22 cellular contexts compared by ENCODE assay signal in the genomic region with DNA sequence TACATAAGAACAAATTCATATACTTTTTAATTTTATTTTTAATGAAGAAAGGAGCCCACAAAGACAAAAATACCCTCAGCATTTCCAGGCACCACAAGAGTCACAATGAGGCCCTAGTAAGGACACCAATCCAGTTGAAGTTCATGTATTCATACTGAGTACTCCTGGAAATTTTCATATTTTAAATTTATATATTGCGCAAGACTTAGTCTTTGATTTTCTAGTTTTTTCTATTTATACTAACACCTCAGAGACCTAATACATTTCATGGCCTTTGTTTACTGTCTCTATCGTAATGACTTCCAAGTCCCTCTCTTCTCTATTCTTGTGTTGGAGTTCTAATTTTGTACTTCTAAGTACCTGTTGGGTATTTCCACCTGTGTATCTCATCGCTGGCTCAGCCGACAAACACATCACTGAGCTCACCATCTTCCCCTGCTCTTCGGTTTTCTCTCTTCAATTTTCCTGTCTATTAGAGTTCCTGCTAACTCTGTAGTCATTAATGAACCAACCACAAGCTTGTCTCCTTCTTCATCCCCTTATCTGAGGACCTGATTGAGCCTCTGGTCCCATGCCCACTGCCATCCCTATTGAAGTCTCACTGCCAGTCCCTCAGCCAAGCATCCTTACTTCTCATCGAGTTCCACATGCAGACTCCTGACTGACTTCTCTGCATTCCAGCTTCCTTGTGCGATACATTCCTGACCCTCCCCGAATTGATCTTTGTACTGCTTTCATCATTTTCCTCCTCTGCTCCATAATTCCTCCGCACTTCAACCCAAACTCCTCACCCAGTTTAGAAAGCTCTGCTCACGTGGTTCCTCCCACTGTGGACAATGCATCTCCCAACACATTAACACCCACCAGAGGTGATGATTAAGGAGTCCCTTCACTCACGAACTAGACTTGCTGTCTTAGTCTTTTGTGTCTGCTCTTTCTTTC. TPM values are rescaled to one million over a fixed set of nuclear protein-coding genes. Genes with fewer than 3 reads are reported as not detected.
A peak's percentile ranks its signal among the peaks of the same experiment; 100 is the strongest.
DNase-seq lines count a peak whose midpoint lies in the region; TF ChIP-seq lines count a peak whose summit lies in the region.
"Had no signal": no experiment of that assay in that cellular context is flagged by ENCODE, and none has a peak within 500 bp of the region (broad histone marks: within the 10 kb centered on the region; RNA-seq: fewer than 3 reads in every experiment).

No MANE protein-coding gene starts in this region.

- H3K9me2 ChIP-seq in Loucy (replicated peaks; ENCODE audit: low read depth, low read length) = no peaks in the 10 kb centered on the region

- 82 to 84% methylated on average over 10 to 11 of the region's 11 CpGs for WGBS in endodermal cell (ENCODE audit: insufficient coverage in 1 of 2, insufficient read length in 1 of 2), 2 experiments

- H3K4me2 ChIP-seq in Loucy (ENCODE audit: low read depth, low read length, poor library complexity, severe bottlenecking) = no peak overlapping the region
- H3K4me2 ChIP-seq: BLaER1 treated with 17β-estradiol and CSF1 and Interleukin-3, amounts not matched to agents 10 nM and 100 nM had no signal

- TF ChIP-seq CTCF in AG04450 (IDR thresholded peaks at IDR 0.05; ENCODE audit: low read depth, low read length) = no peak
- TF ChIP-seq CTCF in Loucy (conservative IDR thresholded peaks at IDR 0.05; ENCODE audit: low read length) = no peak
- TF ChIP-seq CTCF in nephron (IDR thresholded peaks at IDR 0.05; ENCODE audit: unreplicated experiment in 3 of 3) = no peak
- TF ChIP-seq CTCF in endodermal cell (conservative IDR thresholded peaks at IDR 0.05) = no peak

- H3K4me3 Mint-ChIP-seq in nephron (no peak overlapping the region), endodermal cell (no peak overlapping the region)
- H3K4me3 Mint-ChIP-seq: activated CD4-positive, alpha-beta T cell treated with anti-CD3 and anti-CD28 coated beads, Interleukin-2, amount 10 ng/mL, durations not matched to agents 24 days and 14 days; activated naive CD4-positive, alpha-beta T cell treated with anti-CD3 and anti-CD28 coated beads for 36 hours; IgD-negative memory B cell; T-helper 1 cell treated with Interleukin-12 subunit alpha and Interleukin-12 subunit beta and Interleukin-4 antibody, amounts not matched to agents 30 μg/mL and 1 μg/mL, for 36 hours had no signal

- H3K9ac ChIP-seq in Loucy (ENCODE audit: low read depth, low read length, poor library complexity, severe bottlenecking) (no peak overlapping the region), endodermal cell (ENCODE audit: extremely low read depth, low read length, poor library complexity, severe bottlenecking) (no peak overlapping the region)
- H3K9ac ChIP-seq: BLaER1 treated with 17β-estradiol and CSF1 and Interleukin-3, amounts not matched to agents 10 nM and 100 nM had no signal

- H3K36me3 ChIP-seq in Loucy (ENCODE audit: insufficient read depth, low read length) (no peaks in the 10 kb centered on the region), endodermal cell (ENCODE audit: control insufficient read depth, insufficient read depth, low read length) (no peaks in the 10 kb centered on the region)
- H3K36me3 ChIP-seq: BLaER1 treated with 17β-estradiol and CSF1 and Interleukin-3, amounts not matched to agents 10 nM and 100 nM; Peyer's patch; suprapubic skin had no signal

- no peak overlapping the region for H3K4me3 ChIP-seq in AG04450 (ENCODE audit: low read depth, low read length)
- no peak overlapping the region for H3K4me3 ChIP-seq in Loucy (ENCODE audit: low read length, poor library complexity, severe bottlenecking)
- no peak overlapping the region for H3K4me3 ChIP-seq in endodermal cell (ENCODE audit: low read length)
- H3K4me3 ChIP-seq: BLaER1 treated with 17β-estradiol and CSF1 and Interleukin-3, amounts not matched to agents 10 nM and 100 nM; lung; Peyer's patch; suprapubic skin had no signal

- H3K27ac ChIP-seq in AG04450 (ENCODE audit: low read depth, low read length) (peak overlapping the region; percentile 35), epithelial cell of prostate (peak overlapping the region; percentile 61), endodermal cell (ENCODE audit: low read depth, low read length) (no peak overlapping the region)
- H3K27ac ChIP-seq: BLaER1 treated with 17β-estradiol and CSF1 and Interleukin-3, amounts not matched to agents 10 nM and 100 nM; Peyer's patch; suprapubic skin had no signal

- H3F3A ChIP-seq in Loucy (ENCODE audit: low read depth) = no peaks in the 10 kb centered on the region

- peak overlapping the region; percentile 25 to 80 (median 40) for H3K27ac Mint-ChIP-seq in nephron
- H3K27ac Mint-ChIP-seq in endodermal cell = no peak overlapping the region
- H3K27ac Mint-ChIP-seq: activated CD4-positive, alpha-beta T cell treated with anti-CD3 and anti-CD28 coated beads, Interleukin-2, amount 10 ng/mL, durations not matched to agents 24 days and 14 days; activated naive CD4-positive, alpha-beta T cell treated with anti-CD3 and anti-CD28 coated beads for 36 hours; T-helper 1 cell treated with Interleukin-12 subunit alpha and Interleukin-12 subunit beta and Interleukin-4 antibody, amounts not matched to agents 30 μg/mL and 1 μg/mL, for 36 hours had no signal

- H3K27me3 Mint-ChIP-seq in nephron (ENCODE audit: low read depth) (peaks cover 4% of the 10 kb centered on the region), endodermal cell (ENCODE audit: insufficient read depth) (no peaks in the 10 kb centered on the region)
- H3K27me3 Mint-ChIP-seq: activated CD4-positive, alpha-beta T cell treated with anti-CD3 and anti-CD28 coated beads, Interleukin-2, amount 10 ng/mL, durations not matched to agents 24 days and 14 days had no signal

- H3K79me2 ChIP-seq in Loucy (ENCODE audit: insufficient read depth, low read length) = no peaks in the 10 kb centered on the region

- CTCF ChIA-PET in AG04450 (lab: Charles Lee) = no interaction called here

- H3K27me3 ChIP-seq in AG04450 (ENCODE audit: control insufficient read depth, insufficient read depth, low read length) = no peaks in the 10 kb centered on the region
- H3K27me3 ChIP-seq in Loucy (ENCODE audit: insufficient read depth, low read length, poor library complexity, severe bottlenecking) = no peaks in the 10 kb centered on the region
- H3K27me3 ChIP-seq in endodermal cell (ENCODE audit: control insufficient read depth, insufficient read depth, low read length, poor library complexity, severe bottlenecking) = no peaks in the 10 kb centered on the region
- H3K27me3 ChIP-seq: BLaER1 treated with 17β-estradiol and CSF1 and Interleukin-3, amounts not matched to agents 10 nM and 100 nM; Peyer's patch; suprapubic skin had no signal

- H3K9me3 ChIP-seq in AG04450 (ENCODE audit: control insufficient read depth, insufficient read depth, low read length) (no peaks in the 10 kb centered on the region), Loucy (ENCODE audit: insufficient read depth, low read depth, low read length) (no peaks in the 10 kb centered on the region), endodermal cell (ENCODE audit: control insufficient read depth, low read length) (no peaks in the 10 kb centered on the region)
- H3K9me3 ChIP-seq: BLaER1 treated with 17β-estradiol and CSF1 and Interleukin-3, amounts not matched to agents 10 nM and 100 nM; Peyer's patch; suprapubic skin had no signal

- H3K9me3 Mint-ChIP-seq in nephron (no peaks in the 10 kb centered on the region), endodermal cell (no peaks in the 10 kb centered on the region)
- H3K9me3 Mint-ChIP-seq: activated naive CD4-positive, alpha-beta T cell treated with anti-CD3 and anti-CD28 coated beads for 36 hours; IgD-negative memory B cell; T-helper 1 cell treated with Interleukin-12 subunit alpha and Interleukin-12 subunit beta and Interleukin-4 antibody, amounts not matched to agents 30 μg/mL and 1 μg/mL, for 36 hours had no signal

- H3K36me3 Mint-ChIP-seq in nephron (ENCODE audit: low read depth) (no peaks in the 10 kb centered on the region), endodermal cell (ENCODE audit: low read depth) (no peaks in the 10 kb centered on the region)
- H3K36me3 Mint-ChIP-seq: IgD-negative memory B cell had no signal

- H2AFZ ChIP-seq in Loucy (ENCODE audit: low read length) = 0 out of 2 replicates have a peak overlapping the region, but pooled peaks have one; percentile 6

- POLR2A ChIA-PET in AG04450 (lab: Yijun Ruan, JAX) = interaction anchor here (1.0 kb wide), 1 partner anchor 12 kb away, joined by 3 read pairs; no protein-coding TSS in a partner anchor

- H4K20me1 ChIP-seq in Loucy (ENCODE audit: insufficient read depth, low read length, poor library complexity, severe bottlenecking) = no peaks in the 10 kb centered on the region
- H4K20me1 ChIP-seq: BLaER1 treated with 17β-estradiol and CSF1 and Interleukin-3, amounts not matched to agents 10 nM and 100 nM had no signal

- H3K4me1 Mint-ChIP-seq in nephron = peaks cover 35% of the 10 kb centered on the region
- peaks cover 14% of the 10 kb centered on the region for H3K4me1 Mint-ChIP-seq in endodermal cell

- H3K4me1 ChIP-seq in Loucy (ENCODE audit: insufficient read depth, low read length, poor library complexity, severe bottlenecking) = no peaks in the 10 kb centered on the region
- H3K4me1 ChIP-seq in endodermal cell (ENCODE audit: control insufficient read depth, insufficient read depth, low read length) = peaks cover 6% of the 10 kb centered on the region

- DNase-seq in AG04450 (ENCODE audit: low read depth, low spot score) (no peak), epithelial cell of prostate (ENCODE audit: low read depth, low spot score) (no peak), NCI-H187 (lab: John Stamatoyannopoulos, UW) (no peak), ureter (ENCODE audit: low spot score) (no peak), endodermal cell (no peak)
- no peak for DNase-seq in activated T-cell treated with anti-CD3 and anti-CD28 coated beads, Interleukin-2, amount 50 U/mL, for 48 hours
- DNase-seq: ACHN; activated CD4-positive, alpha-beta T cell treated with anti-CD3 and anti-CD28 coated beads, Interleukin-2, amount 10 ng/mL, durations not matched to agents 24 days and 14 days; activated naive CD4-positive, alpha-beta T cell treated with anti-CD3 and anti-CD28 coated beads for 36 hours; DND-41; MM.1S; NCI-H146; NCI-H2171; NCI-H524; Peyer's patch had no signal

RNA-seq across cellular contexts. Expression of a gene that starts 17.3 kb away (rescaled TPM):
- polyA plus RNA-seq in AG04450 (2011; rRNA removed) = 20.3 and 28.6 TPM in 2 replicates
- polyA minus RNA-seq in AG04450 (2011; rRNA and poly(A)+ RNA removed) = 38.5 and 53.5 TPM in 2 replicates
- 118 TPM for total RNA-seq in ureter
- total RNA-seq in endodermal cell = 10 to 100 TPM; 41.6 to 45.7 TPM
- 63.2 TPM for polyA plus RNA-seq in endodermal cell (2013, experiment 1 of 2)
- polyA plus RNA-seq in endodermal cell (2013, experiment 2 of 2) = 56.4 TPM
